Comparison of ENCODE assay signal across 10 cellular contexts in the genomic region with DNA sequence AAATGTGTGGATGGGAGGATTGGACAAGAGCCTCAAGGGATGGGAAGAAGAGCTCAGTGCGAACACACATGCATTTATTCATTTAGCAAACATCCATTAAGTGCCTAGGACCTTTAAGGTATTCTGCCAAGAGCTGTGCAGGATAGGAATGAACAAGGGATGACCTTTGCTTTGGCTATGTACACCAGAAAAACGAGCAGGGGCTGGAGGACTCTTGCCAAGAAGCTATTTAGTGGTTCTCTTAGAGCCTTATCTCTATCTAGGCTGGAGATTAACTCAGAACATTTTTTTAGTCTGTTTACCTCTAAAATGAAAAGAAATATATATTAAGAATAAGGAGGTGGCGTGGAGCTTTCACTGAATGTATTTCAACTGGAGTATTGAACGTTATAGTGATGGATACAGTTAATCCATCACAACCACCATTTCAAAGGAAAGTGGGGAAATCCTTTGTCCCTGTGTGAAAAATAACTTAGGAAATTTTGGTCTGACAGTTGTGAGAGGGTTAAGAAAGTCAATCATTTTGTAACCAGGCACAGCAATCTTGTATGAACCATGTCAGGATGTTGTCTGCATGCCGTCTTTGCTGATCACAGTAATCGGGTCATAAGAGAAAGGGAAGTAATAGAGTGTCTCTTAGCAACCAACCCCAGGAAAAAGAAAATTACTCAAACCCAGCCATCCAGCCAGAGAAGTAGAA.
DNase-seq lines count a peak whose midpoint lies in the region; ATAC-seq and TF ChIP-seq lines count a peak whose summit lies in the region.
"Had no signal": no experiment of that assay in that cellular context is flagged by ENCODE, and none has a peak within 500 bp of the region (broad histone marks: within the 10 kb centered on the region; RNA-seq: fewer than 3 reads in every experiment).

No MANE protein-coding gene starts in this region.

- H4K20me1 ChIP-seq in hepatocyte (ENCODE audit: insufficient read depth, poor library complexity, severe bottlenecking): no peaks in the 10 kb centered on the region

- H3K4me3 ChIP-seq in hepatocyte: no peak overlapping the region

- peak; percentile 58 to 60 for ATAC-seq in activated CD4-positive, CD25-positive, alpha-beta regulatory T cell treated with anti-CD3 and anti-CD28 coated beads, Interleukin-2, amount 50 U/mL, for 24 hours
- ATAC-seq in activated CD8-positive, alpha-beta T cell treated with anti-CD3 and anti-CD28 coated beads for 36 hours: peak; percentile 75
- peak; percentile 69 for ATAC-seq in stimulated activated naive CD8-positive, alpha-beta T cell treated with anti-CD3 and anti-CD28 coated beads, Interleukin-15, amount 100 ng/mL, for 72 hours

- peak overlapping the region; percentile 52 for H3K4me2 ChIP-seq in hepatocyte

- POLR2A ChIA-PET in activated CD8-positive, alpha-beta T cell treated with anti-CD3 and anti-CD28 coated beads for 36 hours (lab: Charles Lee): no interaction called here

- intact Hi-C loops in activated CD8-positive, alpha-beta T cell treated with anti-CD3 and anti-CD28 coated beads for 36 hours (cut with micrococcal nuclease): loop anchor here (10.0 kb wide), 1 partner anchor 152 kb away; no protein-coding TSS in a partner anchor

- no peak for DNase-seq in activated CD4-positive, CD25-positive, alpha-beta regulatory T cell treated with anti-CD3 and anti-CD28 coated beads, Interleukin-2, amount 50 U/mL, for 72 hours
- no peak for DNase-seq in activated CD8-positive, alpha-beta T cell treated with anti-CD3 and anti-CD28 coated beads for 36 hours
- DNase-seq in hepatocyte (ENCODE audit: low spot score): peak; percentile 37
- no peak for DNase-seq in stimulated activated naive CD8-positive, alpha-beta T cell treated with anti-CD3 and anti-CD28 coated beads, Interleukin-15, amount 100 ng/mL, for 72 hours
- no peak for DNase-seq in LoVo (ENCODE audit: low spot score)
- DNase-seq in retina: no peak
- DNase-seq in NCI-H526 treated with DMSO at 0.1 percent for 48 hours (lab: John Stamatoyannopoulos, UW): no peak
- DNase-seq: erythroblast; stimulated activated CD4-positive, alpha-beta T cell treated with anti-CD3 and anti-CD28 coated beads, Interleukin-1b, Interleukin-23, amount 100 ng/mL, for 48 hours had no signal

- H3K27ac Mint-ChIP-seq in activated CD8-positive, alpha-beta T cell treated with anti-CD3 and anti-CD28 coated beads for 36 hours: peak overlapping the region; percentile 84
- peak overlapping the region; percentile 32 to 96 for H3K27ac Mint-ChIP-seq in stimulated activated naive CD8-positive, alpha-beta T cell treated with anti-CD3 and anti-CD28 coated beads, Interleukin-15, amount 100 ng/mL, for 72 hours

- TF ChIP-seq CTCF in activated CD8-positive, alpha-beta T cell treated with anti-CD3 and anti-CD28 coated beads for 36 hours (IDR thresholded peaks at IDR 0.05): no peak
- TF ChIP-seq CTCF in hepatocyte (IDR thresholded peaks at IDR 0.05; ENCODE audit: poor library complexity): no peak

- H2AFZ ChIP-seq in hepatocyte: no peak overlapping the region

- no peaks in the 10 kb centered on the region for H3K36me3 ChIP-seq in hepatocyte (replicated peaks; ENCODE audit: insufficient read depth, low read depth)

- H3K79me2 ChIP-seq in hepatocyte: peaks cover 16% of the 10 kb centered on the region

- H3K4me1 ChIP-seq in hepatocyte (ENCODE audit: insufficient read depth): peaks cover 18% of the 10 kb centered on the region

- CTCF ChIA-PET in activated CD8-positive, alpha-beta T cell treated with anti-CD3 and anti-CD28 coated beads for 36 hours (lab: Charles Lee): interaction anchor here (1.0 to 1.2 kb wide), 4 partner anchors 10 to 695 kb away, joined by 3 read pairs; no protein-coding TSS in a partner anchor

- H3K9me3 ChIP-seq in hepatocyte (ENCODE audit: low read depth): no peaks in the 10 kb centered on the region

- peak overlapping the region; percentile 82 for H3K27ac ChIP-seq in hepatocyte

- 52% methylated on average over 6 of the region's 6 CpGs for WGBS in hepatocyte (ENCODE audit: low lambda C conversion rate, missing lambda C conversion rate)

- no peaks in the 10 kb centered on the region for H3K27me3 Mint-ChIP-seq in activated CD8-positive, alpha-beta T cell treated with anti-CD3 and anti-CD28 coated beads for 36 hours
- no peaks in the 10 kb centered on the region for H3K27me3 Mint-ChIP-seq in stimulated activated naive CD8-positive, alpha-beta T cell treated with anti-CD3 and anti-CD28 coated beads, Interleukin-15, amount 100 ng/mL, for 72 hours

- H3K4me3 Mint-ChIP-seq in activated CD8-positive, alpha-beta T cell treated with anti-CD3 and anti-CD28 coated beads for 36 hours: peak overlapping the region; percentile 53
- H3K4me3 Mint-ChIP-seq in stimulated activated naive CD8-positive, alpha-beta T cell treated with anti-CD3 and anti-CD28 coated beads, Interleukin-15, amount 100 ng/mL, for 72 hours: peak overlapping the region; percentile 65 to 77

- peaks cover 37% of the 10 kb centered on the region for H3K4me1 Mint-ChIP-seq in activated CD8-positive, alpha-beta T cell treated with anti-CD3 and anti-CD28 coated beads for 36 hours (ENCODE audit: low read depth)
- H3K4me1 Mint-ChIP-seq in stimulated activated naive CD8-positive, alpha-beta T cell treated with anti-CD3 and anti-CD28 coated beads, Interleukin-15, amount 100 ng/mL, for 72 hours: peaks cover 30% of the 10 kb centered on the region

- H3K36me3 Mint-ChIP-seq in activated CD8-positive, alpha-beta T cell treated with anti-CD3 and anti-CD28 coated beads for 36 hours (ENCODE audit: low read depth): peaks cover 1% of the 10 kb centered on the region

- no peaks in the 10 kb centered on the region for H3K9me2 ChIP-seq in hepatocyte (replicated peaks; ENCODE audit: insufficient read depth)

- H3K9me3 Mint-ChIP-seq in activated CD8-positive, alpha-beta T cell treated with anti-CD3 and anti-CD28 coated beads for 36 hours: no peaks in the 10 kb centered on the region
- no peaks in the 10 kb centered on the region for H3K9me3 Mint-ChIP-seq in stimulated activated naive CD8-positive, alpha-beta T cell treated with anti-CD3 and anti-CD28 coated beads, Interleukin-15, amount 100 ng/mL, for 72 hours

- H3K27me3 ChIP-seq in hepatocyte: no peaks in the 10 kb centered on the region
